8 cellular contexts compared by ENCODE assay signal in genomic region chr3:19866751-19867347, GRCh38.
A peak's percentile ranks its signal among the peaks of the same experiment; 100 is the strongest.
DNase-seq lines count a peak whose midpoint lies in the region; ATAC-seq and TF ChIP-seq lines count a peak whose summit lies in the region.

No MANE protein-coding gene starts in this region.

- DNase-seq in NOMO-1 (lab: John Stamatoyannopoulos, UW; ENCODE audit: unreplicated experiment in 2 of 2), result peak; percentile 29 to 66
- DNase-seq in NOMO-1 treated with dmso at 0.1 percent for 144 hours (lab: John Stamatoyannopoulos, UW; ENCODE audit: unreplicated experiment), result no peak
- peak; percentile 45 for DNase-seq in Jurkat, Clone E6-1 (ENCODE audit: low read depth, low spot score)
- no peak for DNase-seq in RWPE2 (ENCODE audit: low spot score)
- DNase-seq in brain pericyte (ENCODE audit: low read depth, low spot score), result peak; percentile 26
- peak; percentile 71 for DNase-seq in islet precursor cell
- peak; percentile 7 for DNase-seq in stimulated activated CD4-positive, alpha-beta T cell treated with anti-CD3 and anti-CD28 coated beads, Interleukin-4, amount 100 ng/mL, for 1 hour

- ATAC-seq in GM21786 (IDR thresholded peaks at IDR 0.05; ENCODE audit: unreplicated experiment) (peak; percentile 95), RWPE2 (ENCODE audit: low read depth) (peak; percentile 68)

- no peaks in the 10 kb centered on the region for H3K36me3 ChIP-seq in RWPE2 (ENCODE audit: low read depth)

- peaks cover 3% of the 10 kb centered on the region for H3K27me3 ChIP-seq in RWPE2 (ENCODE audit: insufficient read depth, poor library complexity, severe bottlenecking)

- no peak overlapping the region for H3K27ac ChIP-seq in RWPE2 (ENCODE audit: poor library complexity, severe bottlenecking)

- TF ChIP-seq CTCF in RWPE2 (IDR thresholded peaks at IDR 0.05; ENCODE audit: poor library complexity, severe bottlenecking), result peak; percentile 86

- peaks cover 2% of the 10 kb centered on the region for H3K9me3 ChIP-seq in RWPE2 (ENCODE audit: severe bottlenecking)

- H3K4me1 ChIP-seq in RWPE2 (ENCODE audit: insufficient read depth, poor library complexity, severe bottlenecking), result no peaks in the 10 kb centered on the region

- no peak overlapping the region for H3K4me3 ChIP-seq in Jurkat, Clone E6-1 (ENCODE audit: low read length)
- no peak overlapping the region for H3K4me3 ChIP-seq in RWPE2 (ENCODE audit: severe bottlenecking)

Comparison
In these comparisons a context has a peak if more than half of its experiments do, and no peak if none do; other contexts are left out.
1. DNase-seq: peak in NOMO-1 (2 of 2), Jurkat, Clone E6-1 (single experiment), brain pericyte (single experiment), islet precursor cell (single experiment) and stimulated activated CD4-positive, alpha-beta T cell treated with anti-CD3 and anti-CD28 coated beads, Interleukin-4, amount 100 ng/mL, for 1 hour (single experiment); none in NOMO-1 treated with dmso at 0.1 percent for 144 hours (single experiment) and RWPE2 (single experiment).